9 cellular contexts compared by ENCODE assay signal in genomic region chr5:121968910-121969607, GRCh38. TPM values are rescaled to one million over a fixed set of nuclear protein-coding genes. Genes with fewer than 3 reads are reported as not detected.
A peak's percentile ranks its signal among the peaks of the same experiment; 100 is the strongest.
DNase-seq lines count a peak whose midpoint lies in the region; ATAC-seq, FAIRE-seq and TF ChIP-seq lines count a peak whose summit lies in the region.
"Had no signal": no experiment of that assay in that cellular context is flagged by ENCODE, and none has a peak within 500 bp of the region (broad histone marks: within the 10 kb centered on the region; RNA-seq: fewer than 3 reads in every experiment).

No MANE protein-coding gene starts in this region.

- H3K27ac ChIP-seq in heart right ventricle (peak overlapping the region in 2 of 10 donors; percentile 12 to 70), OCI-LY7 (ENCODE audit: low read depth, low read length, poor library complexity, severe bottlenecking) (no peak overlapping the region)

- FAIRE-seq in urothelium cell line (lab: Jason Lieb, UNC) = no peak

- no peaks in the 10 kb centered on the region for H3K27me3 ChIP-seq in heart right ventricle

- DNase-seq in NCI-H82 (lab: John Stamatoyannopoulos, UW) (peak; percentile 32), NCI-H82 treated with DMSO at 0.1 percent for 48 hours (lab: John Stamatoyannopoulos, UW; ENCODE audit: unreplicated experiment) (no peak), SK-N-DZ (ENCODE audit: low spot score) (peak; percentile 62), heart right ventricle (no peak), urothelium cell line (ENCODE audit: low spot score) (peak; percentile 61), mesenteric fat pad (ENCODE audit: low spot score) (no peak), OCI-LY7 (ENCODE audit: low spot score) (no peak)
- DNase-seq: activated gamma-delta T cell treated with Interleukin-2 at 50 U/mL for 16 hours had no signal

- WGBS in heart right ventricle, 2 donors = 44 to 49% methylated on average over 3 of the region's 3 CpGs

- peaks cover 26% of the 10 kb centered on the region for H4K20me1 ChIP-seq in OCI-LY7 (ENCODE audit: insufficient read depth, low read length)

- H3K4me3 ChIP-seq in heart right ventricle (no peak overlapping the region), OCI-LY7 (ENCODE audit: low read depth, low read length, poor library complexity, severe bottlenecking) (no peak overlapping the region)

- H3K4me2 ChIP-seq in OCI-LY7 (ENCODE audit: low read length) = no peak overlapping the region

- peaks cover 96% of the 10 kb centered on the region for H3K79me2 ChIP-seq in OCI-LY7 (ENCODE audit: insufficient read depth, low read depth, low read length)

- POLR2A ChIA-PET in OCI-LY7 (lab: Charles Lee) = interaction anchor here (1.3 to 1.7 kb wide), 2 partner anchors 13 to 14 kb away, joined by 3 to 5 read pairs; no protein-coding TSS in a partner anchor

- H3K36me3 ChIP-seq in heart right ventricle (peaks cover 0 to 3% (median 0%) of the 10 kb centered on the region in 9 donors), OCI-LY7 (ENCODE audit: insufficient read depth, low read length) (peaks cover 10% of the 10 kb centered on the region)

- peaks cover 0 to 15% (median 0%) of the 10 kb centered on the region in 11 donors for H3K9me3 ChIP-seq in heart right ventricle
- H3K9me3 ChIP-seq in OCI-LY7 (ENCODE audit: low read length) = no peaks in the 10 kb centered on the region; the same call in 1 of the 2 replicates

- TF ChIP-seq CTCF in heart right ventricle (IDR thresholded peaks at IDR 0.05) (no peak), OCI-LY7 (conservative IDR thresholded peaks at IDR 0.05; ENCODE audit: low read length) (no peak)

- H2AFZ ChIP-seq in OCI-LY7 (ENCODE audit: low read length) = no peak overlapping the region

- ATAC-seq in heart right ventricle (peak in 6 of 8 donors; percentile 38 to 90 (median 72)), GM19328 (IDR thresholded peaks at IDR 0.05; ENCODE audit: unreplicated experiment) (no peak)

- no TSS peak for BruUV-seq in OCI-LY7 (replicated peaks; lab: Mats Ljungman, UMichigan)

- CTCF ChIA-PET in OCI-LY7 (lab: Charles Lee; ENCODE audit: unreplicated experiment) = no interaction called here

- H3K4me1 ChIP-seq in heart right ventricle = peaks cover 0 to 28% (median 21%) of the 10 kb centered on the region in 9 donors
- H3K4me1 ChIP-seq in OCI-LY7 (ENCODE audit: insufficient read depth, low read length, poor library complexity, severe bottlenecking) = peaks cover 6% of the 10 kb centered on the region

- no peaks in the 10 kb centered on the region for H3K9me2 ChIP-seq in OCI-LY7 (ENCODE audit: insufficient read depth, low read length)

- intact Hi-C loops in heart right ventricle (cut with DNase I) = loop anchor here in 5 of 10 donors (5.0 to 10.0 kb wide), 4 partner anchors 106 to 136 kb away; partner anchors contain the start of gene LOX (in 3 of the 5)
- intact Hi-C loops in OCI-LY7 (cut with micrococcal nuclease; ENCODE audit: unreplicated experiment) = loop anchor here (10.0 kb wide), 1 partner anchor 136 kb away; no protein-coding TSS in a partner anchor

RNA-seq across cellular contexts. Expression of gene SRFBP1, which starts 7.3 kb away (rescaled TPM):
- polyA plus RNA-seq in SK-N-DZ (2014; cell fraction: cytosol; rRNA removed) = 10.0 and 11.7 TPM in 2 replicates
- 7.3 and 11.2 TPM in 2 replicates for polyA plus RNA-seq in SK-N-DZ (2014; cell fraction: nucleus; rRNA removed)
- total RNA-seq in heart right ventricle = 10 to 100 TPM in 1 of 10 donors, 1 to 10 TPM in 9; 6.4 to 10.4 (median 7.9) TPM
- polyA plus RNA-seq in heart right ventricle = 1 to 10 TPM; 1.3 to 2.8 TPM
- 14.6 TPM for total RNA-seq in mesenteric fat pad
- total RNA-seq in OCI-LY7 (2014; rRNA removed; shearing (Covaris generic)) = 10.6 and 12.9 TPM in 2 replicates
- total RNA-seq in OCI-LY7 (2022) = 11.9 and 12.9 TPM in 2 replicates

Comparison
In these comparisons a context has a peak if more than half of its experiments do, and no peak if none do; other contexts are left out.
1. DNase-seq: peak in NCI-H82 (single experiment), SK-N-DZ (single experiment) and urothelium cell line (single experiment); none in NCI-H82 treated with DMSO at 0.1 percent for 48 hours (single experiment), heart right ventricle (0 of 2), mesenteric fat pad (single experiment) and OCI-LY7 (single experiment).